ENCODE assay signal across 27 cellular contexts in the genomic region with DNA sequence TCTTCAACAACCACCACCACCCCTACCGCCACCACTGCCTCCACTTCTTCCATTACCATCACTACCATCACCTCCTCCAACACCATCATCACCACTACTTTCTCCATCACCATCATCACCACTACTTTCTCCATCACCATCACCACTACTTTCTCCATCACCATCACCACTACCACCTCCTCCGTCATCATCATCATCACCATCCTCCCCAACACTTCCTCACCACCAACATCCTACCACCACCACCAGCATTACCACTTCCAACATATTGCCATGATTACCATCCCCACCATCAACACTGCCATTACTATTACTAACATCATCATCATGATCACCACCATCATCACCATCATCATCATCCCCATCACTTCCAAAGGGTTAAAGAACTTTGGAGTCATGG. TPM values are rescaled to one million over a fixed set of nuclear protein-coding genes. Genes with fewer than 3 reads are reported as not detected.
"Had no signal": no experiment of that assay in that cellular context is flagged by ENCODE, and none has a peak within 500 bp of the region (broad histone marks: within the 10 kb centered on the region; RNA-seq: fewer than 3 reads in every experiment).

No MANE protein-coding gene starts in this region.

- H3K27ac ChIP-seq: body of pancreas, KMS-11, Peyer's patch, SJCRH30 had no signal

- H3K4me1 Mint-ChIP-seq: activated naive CD8-positive, alpha-beta T cell treated with anti-CD3 and anti-CD28 coated beads, Interleukin-2, amount 50 U/mL, for 24 hours; central memory CD8-positive, alpha-beta T cell had no signal

- DNase-seq: activated CD4-positive, alpha-beta T cell treated with anti-CD3 and anti-CD28 coated beads for 4 hours; activated CD4-positive, alpha-beta T cell treated with anti-CD3 and anti-CD28 coated beads, Interleukin-2, amount 50 U/mL, for 4 hours; activated CD8-positive, alpha-beta memory T cell treated with anti-CD3 and anti-CD28 coated beads, Interleukin-2, amount 50 U/mL, for 48 hours; activated CD8-positive, alpha-beta T cell treated with anti-CD3 and anti-CD28 coated beads, Interleukin-2, amount 10 ng/mL, durations not matched to agents 7 days and 5 days; activated effector memory CD4-positive, alpha-beta T cell treated with Interleukin-2 at 50 U/mL for 16 hours; activated naive CD4-positive, alpha-beta T cell; activated naive CD8-positive, alpha-beta T cell treated with anti-CD3 and anti-CD28 coated beads, Interleukin-2, amount 50 U/mL, for 24 hours; activated T-cell treated with anti-CD3 and anti-CD28 coated beads, Interleukin-2, amount 50 U/mL, for 1 hour; amniotic stem cell; body of pancreas; MG63; MV-4-11; NCI-H1092 treated with DMSO at 0.1 percent for 48 hours; NCI-H1417 treated with DMSO at 0.1 percent for 48 hours; NCI-H1694 treated with DMSO at 0.1 percent for 48 hours; NCI-H2029 treated with DMSO at 0.1 percent for 48 hours; NCI-H510A treated with DMSO at 0.1 percent for 48 hours; NCI-H69; NK-92 treated with Interleukin-12 subunit alpha and Interleukin-12 subunit beta, amount 100 ng/mL, for 24 hours; Peyer's patch; Right ventricle myocardium superior; SJCRH30 had no signal

- H3K4me1 ChIP-seq: body of pancreas, Peyer's patch had no signal

- H3K9ac ChIP-seq: KMS-11 had no signal

- H3K36me3 Mint-ChIP-seq: activated naive CD4-positive, alpha-beta T cell treated with anti-CD3 and anti-CD28 coated beads, Interleukin-2, amount 50 U/mL, for 72 hours had no signal

- H3K9me3 Mint-ChIP-seq: activated naive CD8-positive, alpha-beta T cell treated with anti-CD3 and anti-CD28 coated beads, Interleukin-2, amount 50 U/mL, for 24 hours; central memory CD8-positive, alpha-beta T cell; T-helper 1 cell treated with Interleukin-12 subunit alpha and Interleukin-12 subunit beta and Interleukin-4 antibody, amounts not matched to agents 30 μg/mL and 1 μg/mL, for 36 hours had no signal

- H3K27me3 ChIP-seq: ascending aorta, body of pancreas, MG63, Peyer's patch, SJCRH30 had no signal

- H3K27ac Mint-ChIP-seq: activated CD8-positive, alpha-beta T cell treated with anti-CD3 and anti-CD28 coated beads, Interleukin-2, amount 10 ng/mL, durations not matched to agents 7 days and 5 days; activated naive CD4-positive, alpha-beta T cell treated with anti-CD3 and anti-CD28 coated beads, Interleukin-2, amount 50 U/mL, for 72 hours; activated naive CD8-positive, alpha-beta T cell treated with anti-CD3 and anti-CD28 coated beads, Interleukin-2, amount 50 U/mL, for 24 hours; T-helper 1 cell treated with Interleukin-12 subunit alpha and Interleukin-12 subunit beta and Interleukin-4 antibody, amounts not matched to agents 30 μg/mL and 1 μg/mL, for 36 hours had no signal

- H3K4me2 ChIP-seq: KMS-11 had no signal

- H3K9me3 ChIP-seq: ascending aorta, body of pancreas, MG63, Peyer's patch, SJCRH30 had no signal

- H3K4me3 ChIP-seq: ascending aorta, body of pancreas, MG63, Peyer's patch, SJCRH30 had no signal

- H3K36me3 ChIP-seq: ascending aorta, MG63, Peyer's patch, SJCRH30 had no signal

- H3K4me3 Mint-ChIP-seq: activated CD8-positive, alpha-beta T cell treated with anti-CD3 and anti-CD28 coated beads, Interleukin-2, amount 10 ng/mL, durations not matched to agents 7 days and 5 days; activated naive CD8-positive, alpha-beta T cell treated with anti-CD3 and anti-CD28 coated beads, Interleukin-2, amount 50 U/mL, for 24 hours; central memory CD8-positive, alpha-beta T cell; T-helper 1 cell treated with Interleukin-12 subunit alpha and Interleukin-12 subunit beta and Interleukin-4 antibody, amounts not matched to agents 30 μg/mL and 1 μg/mL, for 36 hours had no signal

RNA-seq across cellular contexts. Expression of a gene that starts 34.7 kb away (rescaled TPM):
- total RNA-seq: activated CD8-positive, alpha-beta T cell treated with anti-CD3 and anti-CD28 coated beads, Interleukin-2, amount 10 ng/mL, durations not matched to agents 7 days and 5 days; activated naive CD4-positive, alpha-beta T cell treated with anti-CD3 and anti-CD28 coated beads, Interleukin-2, amount 50 U/mL, for 72 hours; Peyer's patch had no signal
